20 cellular contexts compared by ENCODE assay signal in the genomic region with DNA sequence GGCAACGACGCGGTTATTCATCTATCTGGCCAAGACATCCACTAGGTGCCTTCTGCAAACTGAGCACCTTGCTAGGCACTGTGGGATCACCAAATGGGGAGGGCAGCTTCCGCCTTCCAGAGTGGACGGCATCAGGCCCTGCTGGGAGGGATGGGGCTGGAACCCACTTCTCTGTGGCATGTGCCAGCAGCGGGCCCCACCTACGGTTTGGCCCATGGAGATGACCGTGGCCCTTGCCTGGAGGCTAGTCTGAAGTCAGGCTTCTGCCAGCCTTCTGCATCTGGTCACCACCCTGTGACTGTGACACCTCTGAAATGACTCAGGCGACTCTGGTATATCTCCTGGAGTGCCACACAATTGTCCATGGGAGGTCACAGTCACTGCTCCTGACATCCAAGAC. TPM values are rescaled to one million over a fixed set of nuclear protein-coding genes. Genes with fewer than 3 reads are reported as not detected.
A peak's percentile ranks its signal among the peaks of the same experiment; 100 is the strongest.
DNase-seq lines count a peak whose midpoint lies in the region; ATAC-seq, FAIRE-seq and TF ChIP-seq lines count a peak whose summit lies in the region.
"Had no signal": no experiment of that assay in that cellular context is flagged by ENCODE, and none has a peak within 500 bp of the region (broad histone marks: within the 10 kb centered on the region; RNA-seq: fewer than 3 reads in every experiment).

No MANE protein-coding gene starts in this region.

- H3K27me3 ChIP-seq in GM23338 (ENCODE audit: insufficient read depth) (no peaks in the 10 kb centered on the region), GM12878 (replicated peaks in 1 of 2; ENCODE audit: control insufficient read depth in 2 of 2, insufficient read depth in 2 of 2, low read length in 1 of 2) (no peaks in the 10 kb centered on the region; a peak in 1 of 4 replicates), aorta (ENCODE audit: control insufficient read depth in 1 of 2, insufficient read depth in 2 of 2, low read length in 1 of 2) (no peaks in the 10 kb centered on the region)
- H3K27me3 ChIP-seq: BE2C, MG63 had no signal

- SMC1A ChIA-PET in GM12878 (lab: Charles Lee; ENCODE audit: uncharacterized antibody, unreplicated experiment): no interaction called here

- no TSS peak for BruUV-seq in GM12878 (replicated peaks; lab: Mats Ljungman, UMichigan)

- TF ChIP-seq POLR2A in A549 (IDR thresholded peaks at IDR 0.05; ENCODE audit: low read length) (no peak), GM12878 (IDR thresholded peaks at IDR 0.05; ENCODE audit: low read depth, low read length) (no peak)

- POLR2A ChIA-PET in A549 (lab: Yijun Ruan, JAX): no interaction called here
- POLR2A ChIA-PET in GM12878 (lab: Charles Lee): no interaction called here

- no peak for TF ChIP-seq RAD21 in A549 (conservative IDR thresholded peaks at IDR 0.05 in 1 of 2, IDR thresholded peaks at IDR 0.05 in 1 of 2)
- TF ChIP-seq RAD21 in GM12878 (IDR thresholded peaks at IDR 0.05; ENCODE audit: insufficient read depth, low read depth, low read length): no peak

- H3K36me3 Mint-ChIP-seq in GM23338 (ENCODE audit: low read depth): peaks cover 35% of the 10 kb centered on the region
- H3K36me3 Mint-ChIP-seq: CD4-positive, CD25-positive, alpha-beta regulatory T cell had no signal

- no peaks in the 10 kb centered on the region; the same call in 1 of the 2 replicates for H3K79me2 ChIP-seq in GM23338 (replicated peaks; ENCODE audit: insufficient read depth)
- no peaks in the 10 kb centered on the region; the same call in none of the 2 replicates for H3K79me2 ChIP-seq in GM12878 (ENCODE audit: control insufficient read depth, insufficient read depth, low read length)

- intact Hi-C loops in GM12878 (cut with micrococcal nuclease; ENCODE audit: unreplicated experiment): no loop called here
- intact Hi-C loops in aorta (cut with DNase I): no loop called here

- H3K9me3 Mint-ChIP-seq in GM23338: no peaks in the 10 kb centered on the region
- H3K9me3 Mint-ChIP-seq: HFFc6; T-helper 1 cell treated with Interleukin-12 subunit alpha and Interleukin-12 subunit beta and Interleukin-4 antibody, amounts not matched to agents 30 μg/mL and 1 μg/mL, for 36 hours had no signal

- WGBS in A549 (ENCODE audit: missing lambda C conversion rate): 67% methylated on average over 2 of the region's 9 CpGs
- 74% methylated on average over 9 of the region's 9 CpGs for WGBS in GM12878 (ENCODE audit: insufficient coverage, insufficient replicate concordance, low lambda C conversion rate, missing lambda C conversion rate)
- WGBS in aorta, 2 donors: 88 to 95% methylated on average over 9 of the region's 9 CpGs

- H3F3A ChIP-seq in GM23338 (replicated peaks; ENCODE audit: low read depth): 0 out of 2 replicates have a peak, but pooled peaks cover 2% of the 10 kb centered on the region

- H3K36me3 ChIP-seq in GM23338 (ENCODE audit: insufficient read depth) (no peaks in the 10 kb centered on the region), GM12878 (ENCODE audit: control insufficient read depth in 2 of 2, insufficient read depth in 2 of 2, low read length in 1 of 2) (peaks cover 0 to 1% of the 10 kb centered on the region in 2 experiments; a peak in 1 of 4 replicates), aorta (ENCODE audit: control insufficient read depth in 1 of 2, insufficient read depth in 2 of 2, low read length in 1 of 2) (peaks cover 0 to 3% of the 10 kb centered on the region in 2 donors)
- H3K36me3 ChIP-seq: MG63 had no signal

- H3K4me3 Mint-ChIP-seq in GM23338: no peak overlapping the region
- H3K4me3 Mint-ChIP-seq: CD4-positive, CD25-positive, alpha-beta regulatory T cell; HFFc6; T-helper 1 cell treated with Interleukin-12 subunit alpha and Interleukin-12 subunit beta and Interleukin-4 antibody, amounts not matched to agents 30 μg/mL and 1 μg/mL, for 36 hours had no signal

- ATAC-seq in A549 (peak; percentile 22 to 36; a peak in 4 of 6 replicates), GM23338 (no peak), GM12878 (peak; percentile 27; the same call in 2 of the 3 replicates), aorta (ENCODE audit: low FRiP score) (no peak), GM18873 (IDR thresholded peaks at IDR 0.05; ENCODE audit: low FRiP score, unreplicated experiment) (no peak)

- H2AFZ ChIP-seq in GM23338 (no peak overlapping the region), GM12878 (ENCODE audit: control insufficient read depth, low read depth, low read length) (no peak overlapping the region)

- H3K4me1 ChIP-seq in A549 (no peaks in the 10 kb centered on the region), GM23338 (ENCODE audit: insufficient read depth) (no peaks in the 10 kb centered on the region), GM12878 (ENCODE audit: control insufficient read depth, insufficient read depth, low read length) (no peaks in the 10 kb centered on the region), aorta (ENCODE audit: control insufficient read depth in 1 of 2, insufficient read depth in 2 of 2, low read length in 2 of 2) (no peaks in the 10 kb centered on the region)
- H3K4me1 ChIP-seq: BE2C had no signal

- RAD21 ChIA-PET in GM12878 (lab: Charles Lee; ENCODE audit: unreplicated experiment): no interaction called here

- no peak for FAIRE-seq in A549 (lab: Jason Lieb, UNC)
- no peak for FAIRE-seq in GM12878 (lab: Jason Lieb, UNC)
- FAIRE-seq: A204.1, GM12892, H54 had no signal

- H3K4me3 ChIP-seq in A549 (no peak overlapping the region), GM23338 (no peak overlapping the region), GM12878 (no peak overlapping the region), aorta (ENCODE audit: low read length in 2 of 2) (no peak overlapping the region)
- H3K4me3 ChIP-seq: MG63 had no signal

- peaks cover 12% of the 10 kb centered on the region for H3K27me3 Mint-ChIP-seq in GM23338 (ENCODE audit: insufficient read depth, low read depth, poor library complexity)
- H3K27me3 Mint-ChIP-seq: CD4-positive, CD25-positive, alpha-beta regulatory T cell had no signal

- no peak overlapping the region for H3K9ac ChIP-seq in GM12878 (ENCODE audit: control insufficient read depth, insufficient read depth, low read length)

- H3K9me2 ChIP-seq in GM23338 (ENCODE audit: insufficient read depth): no peaks in the 10 kb centered on the region

- CTCF ChIA-PET in A549 (lab: Yijun Ruan, JAX): no interaction called here
- CTCF ChIA-PET in GM12878 (lab: Yijun Ruan, JAX): no interaction called here

- H3K27ac ChIP-seq in A549 (no peak overlapping the region), GM23338 (ENCODE audit: low read depth) (no peak overlapping the region), GM12878 (ENCODE audit: control insufficient read depth, insufficient read depth) (no peak overlapping the region), aorta (ENCODE audit: low read depth in 1 of 2, low read length in 2 of 2) (no peak overlapping the region)

- no peaks in the 10 kb centered on the region for H3K9me3 ChIP-seq in A549
- H3K9me3 ChIP-seq in GM12878 (replicated peaks; ENCODE audit: control insufficient read depth, insufficient read depth, low read length): no peaks in the 10 kb centered on the region; the same call in 2 of the 3 replicates
- H3K9me3 ChIP-seq in aorta (ENCODE audit: control insufficient read depth, low read length): no peaks in the 10 kb centered on the region
- H3K9me3 ChIP-seq: BE2C, MG63 had no signal

- TF ChIP-seq CTCF in A549 (IDR thresholded peaks at IDR 0.05) (no peak), GM23338 (conservative IDR thresholded peaks at IDR 0.05; ENCODE audit: low read depth in 2 of 2) (no peak), GM12878 (IDR thresholded peaks at IDR 0.05 in 2 of 3, conservative IDR thresholded peaks at IDR 0.05 in 1 of 3; ENCODE audit: control insufficient read depth in 2 of 3, extremely low read depth in 1 of 3, insufficient read depth in 1 of 3, low read depth in 3 of 3, low read length in 3 of 3) (no peak)

- DNase-seq in A549 (ENCODE audit: low read depth in 1 of 2, low spot score in 1 of 2) (no peak), GM23338 (ENCODE audit: low spot score) (no peak), GM12878 (ENCODE audit: low read depth, low spot score) (no peak), aorta (no peak), NCI-H1105 (lab: John Stamatoyannopoulos, UW) (no peak)
- DNase-seq: BE2C; CD4-positive, CD25-positive, alpha-beta regulatory T cell; DND-41; HFFc6; MG63; NCI-H1417 treated with DMSO at 0.1 percent for 48 hours; NCI-H187 treated with DMSO at 0.1 percent for 48 hours; NK-92 treated with Interleukin-12 subunit alpha and Interleukin-12 subunit beta, amount 100 ng/mL, for 24 hours; RPMI8226; SHP77 had no signal

- H3K27ac Mint-ChIP-seq in GM23338: no peak overlapping the region
- H3K27ac Mint-ChIP-seq: CD4-positive, CD25-positive, alpha-beta regulatory T cell; HFFc6; T-helper 1 cell treated with Interleukin-12 subunit alpha and Interleukin-12 subunit beta and Interleukin-4 antibody, amounts not matched to agents 30 μg/mL and 1 μg/mL, for 36 hours had no signal

- TF ChIP-seq EP300 in A549 (IDR thresholded peaks at IDR 0.05) (no peak), GM12878 (IDR thresholded peaks at IDR 0.05; ENCODE audit: borderline replicate concordance in 1 of 2, control insufficient read depth in 1 of 2, low read depth in 2 of 2, low read length in 2 of 2) (no peak)

- peaks cover 6% of the 10 kb centered on the region; the same call in 1 of the 3 replicates for H3K4me1 Mint-ChIP-seq in GM23338

- H4K20me1 ChIP-seq in GM23338 (replicated peaks; ENCODE audit: insufficient read depth) (0 out of 2 replicates have a peak, but pooled peaks cover 3% of the 10 kb centered on the region), GM12878 (ENCODE audit: control insufficient read depth, insufficient read depth) (no peaks in the 10 kb centered on the region)

- in situ Hi-C loops in GM12878 (cut with MboI): loop anchor here (25.0 kb wide), 1 partner anchor 614 kb away; a partner anchor contains a TSS

- no peak overlapping the region for H3K4me2 ChIP-seq in A549
- H3K4me2 ChIP-seq in GM23338: no peak overlapping the region
- no peak overlapping the region for H3K4me2 ChIP-seq in GM12878 (ENCODE audit: control insufficient read depth, insufficient read depth)

RNA-seq across cellular contexts. Expression of a gene that starts 7.2 kb away (rescaled TPM):
- polyA plus RNA-seq in A549 (2011; rRNA removed) (212 and 293 TPM in 2 replicates), A549 (2017; fragmentation: RNase III; extraction: RNeasy Plus Mini Kit Qiagen cat#74134 plus additional on column Dnase treatment) (347 to 354 TPM (median 352 TPM) in 3 replicates), GM23338 (2016; fragmentation: Nextera tagmentation; extraction: Ambion mirVana) (352 and 404 TPM in 2 replicates), GM12878 (2011; rRNA removed) (94.1 and 176 TPM in 2 replicates), GM12878 (2014; fragmentation: Illumina TruSeq; extraction: Trizol) (61.3 and 151 TPM in 2 replicates), GM12878 (2014; fragmentation: Nextera tagmentation; extraction: Ambion mirVana) (100 to 1,000 TPM; 351 to 521 TPM), GM12878 (2014; rRNA removed) (312 and 326 TPM in 2 replicates), GM12878 (2016; fragmentation: Nextera tagmentation; extraction: Ambion mirVana) (100 to 1,000 TPM; 315 to 317 TPM), aorta (100 to 1,000 TPM; 401 to 633 TPM)
- polyA plus RNA-seq in A549 (2012; cell fraction: cytosol; rRNA removed): 446 and 484 TPM in 2 replicates
- polyA plus RNA-seq in A549 (2012; cell fraction: nucleus; rRNA removed): 340 and 444 TPM in 2 replicates
- 139 and 189 TPM in 2 replicates for polyA minus RNA-seq in A549 (2011; rRNA and poly(A)+ RNA removed)
- total RNA-seq in GM23338 (2014; rRNA removed; shearing (Covaris generic)): 107 and 168 TPM in 2 replicates
- total RNA-seq in GM12878 (2013; cell fraction: nucleolus; rRNA removed): 49.2 and 60.4 TPM in 2 replicates
- total RNA-seq in GM12878 (2014; rRNA removed) (252 and 305 TPM in 2 replicates), GM12878 (2014; rRNA removed; fragmentation: Illumina TruSeq; extraction: Trizol) (160 and 189 TPM in 2 replicates), GM12878 (2021) (244 and 247 TPM in 2 replicates), aorta (100 to 1,000 TPM; 182 TPM)
- polyA plus RNA-seq in GM12878 (2011; ENCODE audit: low read depth): 149 TPM
- 311 and 433 TPM in 2 replicates for polyA plus RNA-seq in GM12878 (2011; cell fraction: cytosol; rRNA removed)
- polyA plus RNA-seq in GM12878 (2011; cell fraction: nucleus; rRNA removed): 180 and 197 TPM in 2 replicates
- 354 and 408 TPM in 2 replicates for polyA plus RNA-seq in GM12878 (2012)
- 114 and 212 TPM in 2 replicates for polyA minus RNA-seq in GM12878 (2011; rRNA and poly(A)+ RNA removed)
- polyA minus RNA-seq in GM12878 (2011; cell fraction: cytosol; rRNA and poly(A)+ RNA removed): 116 and 131 TPM in 2 replicates
- 37.2 and 55.6 TPM in 2 replicates for polyA minus RNA-seq in GM12878 (2011; cell fraction: nucleus; rRNA and poly(A)+ RNA removed)

RNA-seq across cellular contexts. Expression of a gene that starts 7.5 kb away (rescaled TPM):
- polyA plus RNA-seq in A549 (2011; rRNA removed) (45.6 and 50.7 TPM in 2 replicates), A549 (2017; fragmentation: RNase III; extraction: RNeasy Plus Mini Kit Qiagen cat#74134 plus additional on column Dnase treatment) (58.5 to 60.3 TPM (median 59.9 TPM) in 3 replicates), GM23338 (2016; fragmentation: Nextera tagmentation; extraction: Ambion mirVana) (41.4 and 45.5 TPM in 2 replicates), GM12878 (2011; rRNA removed) (22.6 and 49.1 TPM in 2 replicates), GM12878 (2014; fragmentation: Illumina TruSeq; extraction: Trizol) (32.7 and 64.2 TPM in 2 replicates), GM12878 (2014; fragmentation: Nextera tagmentation; extraction: Ambion mirVana) (10 to 100 TPM; 26.3 to 34.4 TPM), GM12878 (2014; rRNA removed) (77.9 and 81.4 TPM in 2 replicates), GM12878 (2016; fragmentation: Nextera tagmentation; extraction: Ambion mirVana) (100 to 1,000 TPM in 1 of 2 experiments, 10 to 100 TPM in 1; 96.5 to 102 TPM), aorta (10 to 100 TPM; 33.3 to 72.5 TPM)
- polyA plus RNA-seq in A549 (2012; cell fraction: cytosol; rRNA removed): 115 and 121 TPM in 2 replicates
- polyA plus RNA-seq in A549 (2012; cell fraction: nucleus; rRNA removed): 209 and 300 TPM in 2 replicates
- 102 and 107 TPM in 2 replicates for polyA minus RNA-seq in A549 (2011; rRNA and poly(A)+ RNA removed)
- total RNA-seq in GM23338 (2014; rRNA removed; shearing (Covaris generic)): 43.0 and 49.0 TPM in 2 replicates
- 32.7 and 39.1 TPM in 2 replicates for total RNA-seq in GM12878 (2013; cell fraction: nucleolus; rRNA removed)
- total RNA-seq in GM12878 (2014; rRNA removed) (69.3 and 78.5 TPM in 2 replicates), GM12878 (2014; rRNA removed; fragmentation: Illumina TruSeq; extraction: Trizol) (38.6 and 41.5 TPM in 2 replicates), GM12878 (2021) (61.3 and 69.0 TPM in 2 replicates), aorta (10 to 100 TPM; 46.8 to 48.4 TPM)
- polyA plus RNA-seq in GM12878 (2011; ENCODE audit: low read depth): 33.4 TPM
- polyA plus RNA-seq in GM12878 (2011; cell fraction: cytosol; rRNA removed): 78.3 and 106 TPM in 2 replicates
- polyA plus RNA-seq in GM12878 (2011; cell fraction: nucleus; rRNA removed): 169 and 193 TPM in 2 replicates
- polyA plus RNA-seq in GM12878 (2012): 71.2 and 75.4 TPM in 2 replicates
- 94.4 and 103 TPM in 2 replicates for polyA minus RNA-seq in GM12878 (2011; rRNA and poly(A)+ RNA removed)
- 29.4 and 29.5 TPM in 2 replicates for polyA minus RNA-seq in GM12878 (2011; cell fraction: cytosol; rRNA and poly(A)+ RNA removed)
- 29.4 and 50.1 TPM in 2 replicates for polyA minus RNA-seq in GM12878 (2011; cell fraction: nucleus; rRNA and poly(A)+ RNA removed)

RNA-seq across cellular contexts. Expression of a gene that starts 20.8 kb away (rescaled TPM):
- polyA plus RNA-seq in A549 (2011; rRNA removed) (not detected in 2 replicates), A549 (2017; fragmentation: RNase III; extraction: RNeasy Plus Mini Kit Qiagen cat#74134 plus additional on column Dnase treatment) (0.03 to 0.08 TPM (median 0.05 TPM) in 3 replicates), GM23338 (2016; fragmentation: Nextera tagmentation; extraction: Ambion mirVana) (0.15 and 0.19 TPM in 2 replicates), GM12878 (2011; rRNA removed) (not detected in 2 replicates), GM12878 (2014; fragmentation: Illumina TruSeq; extraction: Trizol) (not detected in 2 replicates), GM12878 (2014; fragmentation: Nextera tagmentation; extraction: Ambion mirVana) (under 1 TPM in 1 of 2 experiments, not detected in 1; 0.05 TPM), GM12878 (2014; rRNA removed) (not detected in 2 replicates), GM12878 (2016; fragmentation: Nextera tagmentation; extraction: Ambion mirVana) (under 1 TPM in 1 of 2 experiments, not detected in 1; 0.19 TPM), aorta (10 to 100 TPM in 1 of 2 donors, 1 to 10 TPM in 1; 1.1 to 11.0 TPM)
- 0.04 and 0.08 TPM in 2 replicates for polyA plus RNA-seq in A549 (2012; cell fraction: cytosol; rRNA removed)
- polyA plus RNA-seq in A549 (2012; cell fraction: nucleus; rRNA removed): 0.17 and 0.35 TPM in 2 replicates
- not detected in 2 replicates for polyA minus RNA-seq in A549 (2011; rRNA and poly(A)+ RNA removed)
- total RNA-seq in GM23338 (2014; rRNA removed; shearing (Covaris generic)): 0.23 TPM in 1 of 2 replicates, not detected in the other
- total RNA-seq in GM12878 (2013; cell fraction: nucleolus; rRNA removed): not detected in 2 replicates
- total RNA-seq in GM12878 (2014; rRNA removed) (not detected in 2 replicates), GM12878 (2014; rRNA removed; fragmentation: Illumina TruSeq; extraction: Trizol) (not detected in 2 replicates), GM12878 (2021) (not detected in 2 replicates), aorta (1 to 10 TPM; 5.4 to 8.0 TPM)
- 0.13 TPM for polyA plus RNA-seq in GM12878 (2011; ENCODE audit: low read depth)
- not detected in 2 replicates for polyA plus RNA-seq in GM12878 (2011; cell fraction: cytosol; rRNA removed)
- polyA plus RNA-seq in GM12878 (2011; cell fraction: nucleus; rRNA removed): 0.07 and 0.21 TPM in 2 replicates
- 0.14 and 0.22 TPM in 2 replicates for polyA plus RNA-seq in GM12878 (2012)
- not detected in 2 replicates for polyA minus RNA-seq in GM12878 (2011; rRNA and poly(A)+ RNA removed)
- not detected in 2 replicates for polyA minus RNA-seq in GM12878 (2011; cell fraction: cytosol; rRNA and poly(A)+ RNA removed)
- polyA minus RNA-seq in GM12878 (2011; cell fraction: nucleus; rRNA and poly(A)+ RNA removed): not detected in 2 replicates
- total RNA-seq: CD4-positive, CD25-positive, alpha-beta regulatory T cell had no signal
- polyA plus RNA-seq: CD4-positive, CD25-positive, alpha-beta regulatory T cell had no signal

RNA-seq across cellular contexts. Expression of a gene that starts 28.7 kb away (rescaled TPM):
- polyA plus RNA-seq in A549 (2011; rRNA removed): 1.2 and 1.3 TPM in 2 replicates
- polyA plus RNA-seq in A549 (2012; cell fraction: cytosol; rRNA removed): 1.7 and 2.0 TPM in 2 replicates
- polyA plus RNA-seq in A549 (2012; cell fraction: nucleus; rRNA removed): 4.9 and 5.2 TPM in 2 replicates
- polyA plus RNA-seq in A549 (2017; fragmentation: RNase III; extraction: RNeasy Plus Mini Kit Qiagen cat#74134 plus additional on column Dnase treatment): 2.3 to 3.0 TPM (median 2.4 TPM) in 3 replicates
- 1.3 and 1.6 TPM in 2 replicates for polyA minus RNA-seq in A549 (2011; rRNA and poly(A)+ RNA removed)
- 194 and 230 TPM in 2 replicates for total RNA-seq in GM23338 (2014; rRNA removed; shearing (Covaris generic))
- polyA plus RNA-seq in GM23338 (2016; fragmentation: Nextera tagmentation; extraction: Ambion mirVana): 30.5 and 34.5 TPM in 2 replicates
- not detected in 2 replicates for total RNA-seq in GM12878 (2013; cell fraction: nucleolus; rRNA removed)
- total RNA-seq in GM12878 (2014; rRNA removed): not detected in 2 replicates
- total RNA-seq in GM12878 (2014; rRNA removed; fragmentation: Illumina TruSeq; extraction: Trizol): not detected in 2 replicates
- total RNA-seq in GM12878 (2021): 0.15 TPM in 1 of 2 replicates, not detected in the other
- polyA plus RNA-seq in GM12878 (2011; ENCODE audit: low read depth): not detected
- polyA plus RNA-seq in GM12878 (2011; rRNA removed): not detected in 2 replicates
- polyA plus RNA-seq in GM12878 (2011; cell fraction: cytosol; rRNA removed): 0.01 and 0.12 TPM in 2 replicates
- polyA plus RNA-seq in GM12878 (2011; cell fraction: nucleus; rRNA removed): 0.16 TPM in 2 replicates
- polyA plus RNA-seq in GM12878 (2012): 0.03 TPM in 1 of 2 replicates, not detected in the other
- 0.01 TPM in 1 of 2 replicates, not detected in the other for polyA plus RNA-seq in GM12878 (2014; fragmentation: Illumina TruSeq; extraction: Trizol)
- polyA plus RNA-seq in GM12878 (2014; fragmentation: Nextera tagmentation; extraction: Ambion mirVana): not detected
- polyA plus RNA-seq in GM12878 (2014; rRNA removed): 0.05 TPM in 1 of 2 replicates, not detected in the other
- polyA plus RNA-seq in GM12878 (2016; fragmentation: Nextera tagmentation; extraction: Ambion mirVana): under 1 TPM in 1 of 2 experiments, not detected in 1; 0.04 TPM
- not detected in 2 replicates for polyA minus RNA-seq in GM12878 (2011; rRNA and poly(A)+ RNA removed)
- not detected in 2 replicates for polyA minus RNA-seq in GM12878 (2011; cell fraction: cytosol; rRNA and poly(A)+ RNA removed)
- polyA minus RNA-seq in GM12878 (2011; cell fraction: nucleus; rRNA and poly(A)+ RNA removed): not detected in 2 replicates
- total RNA-seq in aorta: 10 to 100 TPM; 11.9 to 19.2 TPM
- polyA plus RNA-seq in aorta: 10 to 100 TPM in 1 of 2 donors, 1 to 10 TPM in 1; 4.4 to 27.3 TPM
- total RNA-seq: HFFc6 had no signal
- polyA plus RNA-seq: CD4-positive, CD25-positive, alpha-beta regulatory T cell had no signal

RNA-seq across cellular contexts. Expression of a gene that starts 37.6 kb away (rescaled TPM):
- polyA plus RNA-seq in A549 (2011; rRNA removed): 1.1 and 1.2 TPM in 2 replicates
- 4.1 and 5.5 TPM in 2 replicates for polyA plus RNA-seq in A549 (2012; cell fraction: cytosol; rRNA removed)
- polyA plus RNA-seq in A549 (2012; cell fraction: nucleus; rRNA removed): 16.1 and 22.5 TPM in 2 replicates
- 2.5 to 3.9 TPM (median 3.1 TPM) in 3 replicates for polyA plus RNA-seq in A549 (2017; fragmentation: RNase III; extraction: RNeasy Plus Mini Kit Qiagen cat#74134 plus additional on column Dnase treatment)
- polyA minus RNA-seq in A549 (2011; rRNA and poly(A)+ RNA removed): 2.0 and 3.2 TPM in 2 replicates
- 3.2 and 4.1 TPM in 2 replicates for total RNA-seq in GM23338 (2014; rRNA removed; shearing (Covaris generic))
- polyA plus RNA-seq in GM23338 (2016; fragmentation: Nextera tagmentation; extraction: Ambion mirVana): 0.30 and 0.70 TPM in 2 replicates
- total RNA-seq in GM12878 (2013; cell fraction: nucleolus; rRNA removed): 0.31 TPM in 1 of 2 replicates, not detected in the other
- total RNA-seq in GM12878 (2014; rRNA removed): not detected in 2 replicates
- not detected in 2 replicates for total RNA-seq in GM12878 (2014; rRNA removed; fragmentation: Illumina TruSeq; extraction: Trizol)
- total RNA-seq in GM12878 (2021): 0.21 and 0.53 TPM in 2 replicates
- polyA plus RNA-seq in GM12878 (2011; ENCODE audit: low read depth): 0.31 TPM
- polyA plus RNA-seq in GM12878 (2011; rRNA removed): 0.14 and 0.20 TPM in 2 replicates
- 0.09 and 0.38 TPM in 2 replicates for polyA plus RNA-seq in GM12878 (2011; cell fraction: cytosol; rRNA removed)
- 3.5 and 3.7 TPM in 2 replicates for polyA plus RNA-seq in GM12878 (2011; cell fraction: nucleus; rRNA removed)
- 0.19 and 0.79 TPM in 2 replicates for polyA plus RNA-seq in GM12878 (2012)
- 0.18 TPM in 1 of 2 replicates, not detected in the other for polyA plus RNA-seq in GM12878 (2014; fragmentation: Illumina TruSeq; extraction: Trizol)
- polyA plus RNA-seq in GM12878 (2014; fragmentation: Nextera tagmentation; extraction: Ambion mirVana): not detected
- polyA plus RNA-seq in GM12878 (2014; rRNA removed): 0.62 and 0.68 TPM in 2 replicates
- under 1 TPM; 0.06 to 0.43 TPM for polyA plus RNA-seq in GM12878 (2016; fragmentation: Nextera tagmentation; extraction: Ambion mirVana)
- 0.82 TPM in 1 of 2 replicates, not detected in the other for polyA minus RNA-seq in GM12878 (2011; rRNA and poly(A)+ RNA removed)
- polyA minus RNA-seq in GM12878 (2011; cell fraction: cytosol; rRNA and poly(A)+ RNA removed): 0.94 TPM in 1 of 2 replicates, not detected in the other
- 0.36 and 0.48 TPM in 2 replicates for polyA minus RNA-seq in GM12878 (2011; cell fraction: nucleus; rRNA and poly(A)+ RNA removed)
- total RNA-seq in aorta: 10 to 100 TPM; 18.0 to 18.7 TPM
- polyA plus RNA-seq in aorta: 10 to 100 TPM in 1 of 2 donors, under 1 TPM in 1; 0.38 to 31.4 TPM
- polyA plus RNA-seq: CD4-positive, CD25-positive, alpha-beta regulatory T cell had no signal

Comparison
In these comparisons a context has a peak if more than half of its experiments do, and no peak if none do; other contexts are left out.
1. ATAC-seq: peak in A549 (2 of 2) and GM12878 (single experiment); none in GM23338 (single experiment), aorta (single experiment) and GM18873 (single experiment).